1 cellular context compared by ENCODE assay signal in the genomic region with DNA sequence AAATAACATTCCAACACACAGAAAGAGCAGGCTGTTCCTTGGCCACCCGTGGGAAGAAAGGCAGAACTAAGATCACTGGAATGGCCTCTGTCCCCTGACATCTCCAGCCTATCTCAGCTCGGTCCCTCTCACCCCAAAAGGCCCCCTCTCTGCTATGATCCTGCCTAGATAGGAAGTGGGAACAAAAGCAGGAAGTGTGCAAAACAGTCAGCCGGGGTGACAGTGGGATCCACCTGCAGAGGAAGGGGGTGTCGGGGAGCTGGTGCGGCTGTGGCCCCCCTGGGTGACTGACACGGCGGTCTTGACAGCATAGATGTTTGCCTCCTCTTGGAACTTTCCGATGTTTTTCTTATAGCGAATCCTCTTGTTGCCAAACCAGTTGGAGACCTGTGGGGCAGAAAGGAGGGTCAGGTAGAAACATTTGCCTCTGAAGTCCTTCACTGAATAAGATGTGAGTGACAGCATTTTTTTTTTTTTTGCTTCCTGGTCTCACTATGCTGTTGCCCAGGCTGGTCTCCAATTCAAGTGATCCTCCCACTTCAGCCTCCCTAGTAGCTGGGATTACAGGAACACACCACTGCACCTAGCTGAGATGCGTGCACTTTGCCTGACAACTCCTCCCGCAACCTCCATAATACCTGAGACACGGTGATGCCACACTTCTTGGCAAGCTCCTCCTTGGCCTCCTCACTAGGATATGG.
A peak's percentile ranks its signal among the peaks of the same experiment; 100 is the strongest.
TF ChIP-seq lines count a peak whose summit lies in the region.

No MANE protein-coding gene starts in this region.

TF ChIP-seq in endothelial cell of umbilical vein, 7 proteins besides CTCF, POLR2A, EP300 and RAD21:
- TF ChIP-seq POLR2AphosphoS5 (IDR thresholded peaks at IDR 0.05; ENCODE audit: insufficient read depth, low read depth, low read length) (peak; percentile 31), EZH2 (IDR thresholded peaks at IDR 0.05; ENCODE audit: borderline replicate concordance, low read depth, low read length, severe bottlenecking) (no peak), FOS (IDR thresholded peaks at IDR 0.05; ENCODE audit: borderline replicate concordance, insufficient read depth, low read length) (no peak)
